Comparison of ENCODE assay signal across 20 cellular contexts in the genomic region with DNA sequence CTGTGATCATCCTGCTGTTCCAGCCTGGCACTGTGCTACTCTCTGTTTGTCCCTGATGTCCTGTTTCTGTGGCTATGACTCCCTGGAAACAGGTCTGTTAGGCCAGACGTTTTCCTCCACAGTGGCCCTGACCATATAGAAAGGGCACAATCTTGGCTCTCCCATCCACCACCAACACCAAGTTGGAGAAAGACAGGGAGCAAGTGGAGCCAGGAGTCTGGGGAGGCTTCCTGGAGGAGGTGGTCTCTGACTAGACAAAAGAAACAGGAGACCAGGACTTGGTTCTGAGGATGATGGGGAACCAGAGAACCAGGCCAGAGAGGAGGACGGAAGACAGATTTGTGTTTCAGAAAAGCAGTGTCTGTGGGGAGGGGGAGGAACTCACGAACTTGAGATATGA. TPM values are rescaled to one million over a fixed set of nuclear protein-coding genes. Genes with fewer than 3 reads are reported as not detected.
DNase-seq lines count a peak whose midpoint lies in the region; ATAC-seq, FAIRE-seq and TF ChIP-seq lines count a peak whose summit lies in the region.
"Had no signal": no experiment of that assay in that cellular context is flagged by ENCODE, and none has a peak within 500 bp of the region (broad histone marks: within the 10 kb centered on the region; RNA-seq: fewer than 3 reads in every experiment).

No MANE protein-coding gene starts in this region.

- H2BK5ac ChIP-seq in mesendoderm (ENCODE audit: low read length) = no peak overlapping the region
- no peak overlapping the region for H2BK5ac ChIP-seq in trophoblast cell (ENCODE audit: low read depth, low read length, poor library complexity)

- no peak overlapping the region for H3K18ac ChIP-seq in mesendoderm (ENCODE audit: low read length)
- H3K18ac ChIP-seq in trophoblast cell (ENCODE audit: low read length) = no peak overlapping the region

- DNase-seq in astrocyte (ENCODE audit: low read depth) (no peak), mesendoderm (no peak), trophoblast cell (no peak), NCI-H345 (lab: John Stamatoyannopoulos, UW) (no peak), WERI-Rb-1 (no peak), AG08395 (ENCODE audit: low spot score) (no peak)
- DNase-seq: CD4-positive, alpha-beta memory T cell; DMS 273 treated with DMSO at 0.1 percent for 48 hours; DMS79 treated with DMSO at 0.1 percent for 48 hours; KG1; NCI-H1105; NCI-H2029 treated with DMSO at 0.1 percent for 48 hours; NCI-H526; Peyer's patch had no signal

- H3K27ac ChIP-seq in C4-2B = peak overlapping the region; percentile 92
- H3K27ac ChIP-seq in astrocyte (ENCODE audit: low read depth, low read length) = no peak overlapping the region
- no peak overlapping the region for H3K27ac ChIP-seq in mesendoderm (ENCODE audit: low read depth, low read length)
- H3K27ac ChIP-seq in trophoblast cell (ENCODE audit: low read depth, low read length) = no peak overlapping the region
- no peak overlapping the region for H3K27ac ChIP-seq in WERI-Rb-1
- H3K27ac ChIP-seq: A549, Peyer's patch, SJSA1 had no signal

- H4K91ac ChIP-seq in trophoblast cell (ENCODE audit: low read depth, low read length) = peak overlapping the region; percentile 93

- H3K4me1 ChIP-seq in astrocyte (ENCODE audit: insufficient read depth, low read length) (no peaks in the 10 kb centered on the region), mesendoderm (ENCODE audit: control insufficient read depth, low read depth, low read length) (peaks cover 8% of the 10 kb centered on the region), trophoblast cell (ENCODE audit: control insufficient read depth in 1 of 2, insufficient read depth in 2 of 2, low read length in 2 of 2) (peaks cover 35 to 49% of the 10 kb centered on the region in 2 experiments)
- H3K4me1 ChIP-seq: HAP-1 had no signal

- no peak overlapping the region for H3K4me2 ChIP-seq in astrocyte (ENCODE audit: low read length)
- no peak overlapping the region for H3K4me2 ChIP-seq in mesendoderm (ENCODE audit: low read length)
- H3K4me2 ChIP-seq in trophoblast cell (ENCODE audit: low read length) = no peak overlapping the region
- H3K4me2 ChIP-seq: A549 had no signal

- no CpG with 5 or more reads among the region's 3 CpGs for WGBS in mesendoderm (ENCODE audit: extremely low coverage, insufficient coverage, low lambda C conversion rate)
- WGBS in trophoblast cell (ENCODE audit: extremely low coverage, insufficient coverage, insufficient read length) = no CpG with 5 or more reads among the region's 3 CpGs

- no peak for FAIRE-seq in astrocyte (lab: Jason Lieb, UNC)
- FAIRE-seq: A549 had no signal

- no peaks in the 10 kb centered on the region for H4K20me1 ChIP-seq in astrocyte (ENCODE audit: insufficient read depth, low read length)

- H2AFZ ChIP-seq in astrocyte (ENCODE audit: low read depth, low read length) (no peak overlapping the region), trophoblast cell (ENCODE audit: insufficient read depth, low read length, poor library complexity) (no peak overlapping the region)

- H3K14ac ChIP-seq in trophoblast cell (ENCODE audit: low read length) = no peak overlapping the region

- H3K4me3 ChIP-seq in astrocyte (ENCODE audit: insufficient read depth, low read depth, low read length) (no peak overlapping the region), mesendoderm (ENCODE audit: low read length) (no peak overlapping the region), trophoblast cell (ENCODE audit: low read depth, low read length) (no peak overlapping the region), WERI-Rb-1 (ENCODE audit: low read depth, low read length) (no peak overlapping the region)
- H3K4me3 ChIP-seq: A549, HAP-1, Peyer's patch, SJSA1 had no signal

- no peak overlapping the region for H3K9ac ChIP-seq in astrocyte (ENCODE audit: low read length)
- no peak overlapping the region for H3K9ac ChIP-seq in mesendoderm (ENCODE audit: low read length)
- H3K9ac ChIP-seq in trophoblast cell (ENCODE audit: low read length) = no peak overlapping the region

- H3K27me3 ChIP-seq in astrocyte (ENCODE audit: insufficient read depth, low read length) (no peaks in the 10 kb centered on the region), mesendoderm (ENCODE audit: insufficient read depth, low read length, poor library complexity) (no peaks in the 10 kb centered on the region), trophoblast cell (ENCODE audit: insufficient read depth, low read length) (no peaks in the 10 kb centered on the region), WERI-Rb-1 (ENCODE audit: insufficient read depth, low read depth, severe bottlenecking) (no peaks in the 10 kb centered on the region)
- H3K27me3 ChIP-seq: Peyer's patch, SJSA1 had no signal

- no peaks in the 10 kb centered on the region for H3K9me3 ChIP-seq in astrocyte (ENCODE audit: insufficient read depth, low read depth, low read length)
- no peaks in the 10 kb centered on the region for H3K9me3 ChIP-seq in trophoblast cell (ENCODE audit: insufficient read depth, low read depth, low read length)
- no peaks in the 10 kb centered on the region for H3K9me3 ChIP-seq in WERI-Rb-1 (ENCODE audit: severe bottlenecking)
- H3K9me3 ChIP-seq: A549, Caco-2, HAP-1, Peyer's patch, SJSA1 had no signal

- no peak overlapping the region for H2BK15ac ChIP-seq in mesendoderm (replicated peaks; ENCODE audit: low read depth)

- no peak overlapping the region for H3K56ac ChIP-seq in mesendoderm (ENCODE audit: low read length)

- H3K79me1 ChIP-seq in mesendoderm (ENCODE audit: low read length) (no peaks in the 10 kb centered on the region), trophoblast cell (ENCODE audit: low read length) (peaks cover 42% of the 10 kb centered on the region)

- peak overlapping the region; percentile 8 for H3K27ac Mint-ChIP-seq in astrocyte (ENCODE audit: unreplicated experiment)

- peaks cover 11% of the 10 kb centered on the region for H3K4me1 Mint-ChIP-seq in astrocyte (ENCODE audit: low read depth, unreplicated experiment)

- peaks cover 2% of the 10 kb centered on the region for H3K36me3 Mint-ChIP-seq in astrocyte (ENCODE audit: low read depth, unreplicated experiment)
- H3K36me3 Mint-ChIP-seq: CD4-positive, alpha-beta memory T cell had no signal

- H3K23ac ChIP-seq in mesendoderm (ENCODE audit: low read length) (no peak overlapping the region), trophoblast cell (ENCODE audit: low read length) (no peak overlapping the region)

- ATAC-seq in HG02642 (IDR thresholded peaks at IDR 0.05; ENCODE audit: poor library complexity, unreplicated experiment) = no peak
- ATAC-seq: A549 had no signal

- H4K5ac ChIP-seq in mesendoderm (ENCODE audit: low read length) = no peak overlapping the region

- H3K79me2 ChIP-seq in astrocyte (ENCODE audit: insufficient read depth, low read length) = no peaks in the 10 kb centered on the region
- H3K79me2 ChIP-seq in mesendoderm (ENCODE audit: control insufficient read depth, insufficient read depth, low read length) = no peaks in the 10 kb centered on the region
- H3K79me2 ChIP-seq in trophoblast cell (ENCODE audit: control insufficient read depth, insufficient read depth, low read length, poor library complexity) = no peaks in the 10 kb centered on the region

- no peaks in the 10 kb centered on the region for H3K9me3 Mint-ChIP-seq in astrocyte (ENCODE audit: unreplicated experiment)

- no peak overlapping the region for H3K4me3 Mint-ChIP-seq in astrocyte (ENCODE audit: unreplicated experiment)

- no peaks in the 10 kb centered on the region for H3K36me3 ChIP-seq in astrocyte (ENCODE audit: insufficient read depth, low read length)
- H3K36me3 ChIP-seq in mesendoderm (ENCODE audit: control insufficient read depth, insufficient read depth, low read length) = no peaks in the 10 kb centered on the region
- H3K36me3 ChIP-seq in trophoblast cell (ENCODE audit: control insufficient read depth in 1 of 2, insufficient read depth in 2 of 2, low read length in 2 of 2) = no peaks in the 10 kb centered on the region
- H3K36me3 ChIP-seq in WERI-Rb-1 = no peaks in the 10 kb centered on the region
- H3K36me3 ChIP-seq: HAP-1, Peyer's patch, SJSA1 had no signal

- H4K8ac ChIP-seq in mesendoderm (ENCODE audit: low read depth, low read length) = no peak overlapping the region
- H4K8ac ChIP-seq in trophoblast cell (ENCODE audit: low read depth, low read length) = peak overlapping the region; percentile 3

- H2BK120ac ChIP-seq in mesendoderm (ENCODE audit: low read depth, low read length) (no peak overlapping the region), trophoblast cell (ENCODE audit: insufficient read depth, low read length, poor library complexity) (no peak overlapping the region)

- H4K12ac ChIP-seq in trophoblast cell (ENCODE audit: low read depth, low read length) = no peak overlapping the region

- peaks cover 42% of the 10 kb centered on the region for H3K27me3 Mint-ChIP-seq in astrocyte (ENCODE audit: low read depth, unreplicated experiment)

- TF ChIP-seq CTCF in C4-2B (conservative IDR thresholded peaks at IDR 0.05) (no peak), astrocyte (IDR thresholded peaks at IDR 0.05; ENCODE audit: insufficient read depth, low read depth, low read length) (no peak), WERI-Rb-1 (IDR thresholded peaks at IDR 0.05; ENCODE audit: low read depth, low read length) (no peak)

- H2BK12ac ChIP-seq in trophoblast cell (ENCODE audit: low read length) = peak overlapping the region; percentile 3

- H2AK5ac ChIP-seq in mesendoderm (ENCODE audit: low read length) (peak overlapping the region; percentile 79), trophoblast cell (ENCODE audit: low read length) (no peak overlapping the region)

- H3K4ac ChIP-seq in mesendoderm (ENCODE audit: low read depth, low read length) (no peak overlapping the region), trophoblast cell (ENCODE audit: low read depth, low read length) (no peak overlapping the region)

RNA-seq across cellular contexts. Expression of a gene that starts 49.2 kb away (rescaled TPM):
- 2.7 and 4.0 TPM in 2 replicates for total RNA-seq in astrocyte
- 7.8 TPM for polyA plus RNA-seq in mesendoderm (2013, experiment 1 of 2)
- 7.4 TPM for polyA plus RNA-seq in mesendoderm (2013, experiment 2 of 2)
- polyA plus RNA-seq in trophoblast cell (2013) = 29.5 and 30.6 TPM in 2 replicates
- polyA plus RNA-seq: CD4-positive, alpha-beta memory T cell had no signal
